2 cellular contexts compared by ENCODE assay signal in genomic region chr2:842151-842792, GRCh38.
TF ChIP-seq lines count a peak whose summit lies in the region.

No MANE protein-coding gene starts in this region.

TF ChIP-seq in GM23338, 12 proteins besides CTCF, POLR2A, EP300 and RAD21 (continued from another document):
- TF ChIP-seq CREB1 (CRISPR knock-in tag; IDR thresholded peaks at IDR 0.05; ENCODE audit: low read depth) (no peak), ZNF331 (CRISPR knock-in tag; IDR thresholded peaks at IDR 0.05; ENCODE audit: low read depth) (no peak), REST (IDR thresholded peaks at IDR 0.05; ENCODE audit: unreplicated experiment) (no peak), ZNF462 (CRISPR knock-in tag; IDR thresholded peaks at IDR 0.05) (no peak), JUNB (IDR thresholded peaks at IDR 0.05; ENCODE audit: unreplicated experiment) (no peak), EZH2phosphoT487 (IDR thresholded peaks at IDR 0.05; ENCODE audit: unreplicated experiment) (no peak), STAT1 (IDR thresholded peaks at IDR 0.05; ENCODE audit: unreplicated experiment) (no peak), ETS1 (IDR thresholded peaks at IDR 0.05) (no peak), NANOG (IDR thresholded peaks at IDR 0.05; ENCODE audit: borderline replicate concordance) (no peak), POLR2AphosphoS5 (IDR thresholded peaks at IDR 0.05; ENCODE audit: low read depth) (no peak)

TF ChIP-seq in GM12878, 131 proteins besides CTCF, POLR2A, EP300 and RAD21 (continued from another document):
- TF ChIP-seq SUZ12 (IDR thresholded peaks at IDR 0.05; ENCODE audit: unreplicated experiment) = no peak
- no peak for TF ChIP-seq IKZF2 (IDR thresholded peaks at IDR 0.05)
- TF ChIP-seq NKRF (conservative IDR thresholded peaks at IDR 0.05) = no peak
